Comparison of ENCODE assay signal across 1 cellular context in the genomic region with DNA sequence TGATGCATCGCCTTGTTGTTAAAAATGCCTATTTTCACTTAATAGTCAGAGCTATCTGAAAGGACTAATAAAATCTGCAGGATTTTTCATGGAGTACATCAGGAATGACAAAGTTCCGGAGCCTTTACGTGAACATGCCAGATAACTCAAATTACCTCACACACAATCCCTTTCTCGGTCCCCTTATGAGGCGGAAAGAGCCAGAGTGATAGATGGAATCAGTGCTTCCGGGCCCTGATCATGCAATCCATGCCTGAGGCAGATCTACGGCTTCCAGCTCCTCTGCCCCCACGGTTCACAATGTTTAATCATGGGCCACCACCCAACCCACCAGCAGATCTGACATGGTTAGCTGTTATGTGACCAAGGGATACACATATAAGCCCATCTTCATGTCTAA.
A peak's percentile ranks its signal among the peaks of the same experiment; 100 is the strongest.
TF ChIP-seq lines count a peak whose summit lies in the region.

No MANE protein-coding gene starts in this region.

TF ChIP-seq in SK-N-SH treated with all-trans-retinoic acid at 6 μM for 48 hours, 23 proteins besides CTCF, POLR2A, EP300 and RAD21 (continued from another document):
- TF ChIP-seq, protein P1, sequence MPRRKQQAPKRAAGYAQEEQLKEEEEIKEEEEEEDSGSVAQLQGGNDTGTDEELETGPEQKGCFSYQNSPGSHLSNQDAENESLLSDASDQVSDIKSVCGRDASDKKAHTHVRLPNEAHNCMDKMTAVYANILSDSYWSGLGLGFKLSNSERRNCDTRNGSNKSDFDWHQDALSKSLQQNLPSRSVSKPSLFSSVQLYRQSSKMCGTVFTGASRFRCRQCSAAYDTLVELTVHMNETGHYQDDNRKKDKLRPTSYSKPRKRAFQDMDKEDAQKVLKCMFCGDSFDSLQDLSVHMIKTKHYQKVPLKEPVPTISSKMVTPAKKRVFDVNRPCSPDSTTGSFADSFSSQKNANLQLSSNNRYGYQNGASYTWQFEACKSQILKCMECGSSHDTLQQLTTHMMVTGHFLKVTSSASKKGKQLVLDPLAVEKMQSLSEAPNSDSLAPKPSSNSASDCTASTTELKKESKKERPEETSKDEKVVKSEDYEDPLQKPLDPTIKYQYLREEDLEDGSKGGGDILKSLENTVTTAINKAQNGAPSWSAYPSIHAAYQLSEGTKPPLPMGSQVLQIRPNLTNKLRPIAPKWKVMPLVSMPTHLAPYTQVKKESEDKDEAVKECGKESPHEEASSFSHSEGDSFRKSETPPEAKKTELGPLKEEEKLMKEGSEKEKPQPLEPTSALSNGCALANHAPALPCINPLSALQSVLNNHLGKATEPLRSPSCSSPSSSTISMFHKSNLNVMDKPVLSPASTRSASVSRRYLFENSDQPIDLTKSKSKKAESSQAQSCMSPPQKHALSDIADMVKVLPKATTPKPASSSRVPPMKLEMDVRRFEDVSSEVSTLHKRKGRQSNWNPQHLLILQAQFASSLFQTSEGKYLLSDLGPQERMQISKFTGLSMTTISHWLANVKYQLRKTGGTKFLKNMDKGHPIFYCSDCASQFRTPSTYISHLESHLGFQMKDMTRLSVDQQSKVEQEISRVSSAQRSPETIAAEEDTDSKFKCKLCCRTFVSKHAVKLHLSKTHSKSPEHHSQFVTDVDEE (CRISPR knock-in tag; IDR thresholded peaks at IDR 0.05), result 0 out of 2 replicates have a peak, but pooled peaks have one; percentile 33
- TF ChIP-seq OSR1 (CRISPR knock-in tag; IDR thresholded peaks at IDR 0.05) (no peak), CSDC2 (CRISPR knock-in tag; IDR thresholded peaks at IDR 0.05) (no peak), TCF4 (CRISPR knock-in tag; IDR thresholded peaks at IDR 0.05; ENCODE audit: borderline replicate concordance) (peak; percentile 26; the same call in 1 of the 2 replicates), ZNF8 (CRISPR knock-in tag; IDR thresholded peaks at IDR 0.05) (no peak)
- TF ChIP-seq, protein P2, sequence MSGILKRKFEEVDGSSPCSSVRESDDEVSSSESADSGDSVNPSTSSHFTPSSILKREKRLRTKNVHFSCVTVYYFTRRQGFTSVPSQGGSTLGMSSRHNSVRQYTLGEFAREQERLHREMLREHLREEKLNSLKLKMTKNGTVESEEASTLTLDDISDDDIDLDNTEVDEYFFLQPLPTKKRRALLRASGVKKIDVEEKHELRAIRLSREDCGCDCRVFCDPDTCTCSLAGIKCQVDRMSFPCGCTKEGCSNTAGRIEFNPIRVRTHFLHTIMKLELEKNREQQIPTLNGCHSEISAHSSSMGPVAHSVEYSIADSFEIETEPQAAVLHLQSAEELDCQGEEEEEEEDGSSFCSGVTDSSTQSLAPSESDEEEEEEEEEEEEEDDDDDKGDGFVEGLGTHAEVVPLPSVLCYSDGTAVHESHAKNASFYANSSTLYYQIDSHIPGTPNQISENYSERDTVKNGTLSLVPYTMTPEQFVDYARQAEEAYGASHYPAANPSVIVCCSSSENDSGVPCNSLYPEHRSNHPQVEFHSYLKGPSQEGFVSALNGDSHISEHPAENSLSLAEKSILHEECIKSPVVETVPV (CRISPR knock-in tag; IDR thresholded peaks at IDR 0.05), result no peak
TF ChIP-seq in SK-N-SH treated with all-trans-retinoic acid at 6 μM for 48 hours: peak in this region for 3.
